ENCODE assay signal across 14 cellular contexts in genomic region chr20:3082955-3083952, GRCh38. TPM values are rescaled to one million over a fixed set of nuclear protein-coding genes. Genes with fewer than 3 reads are reported as not detected.
A peak's percentile ranks its signal among the peaks of the same experiment; 100 is the strongest.
DNase-seq lines count a peak whose midpoint lies in the region; ATAC-seq, FAIRE-seq and TF ChIP-seq lines count a peak whose summit lies in the region.
"Had no signal": no experiment of that assay in that cellular context is flagged by ENCODE, and none has a peak within 500 bp of the region (broad histone marks: within the 10 kb centered on the region; RNA-seq: fewer than 3 reads in every experiment).

No MANE protein-coding gene starts in this region.

- H2AFZ ChIP-seq in GM23338, result peak overlapping the region; percentile 96

- no peaks in the 10 kb centered on the region for H3K36me3 ChIP-seq in GM23338 (ENCODE audit: insufficient read depth)
- H3K36me3 ChIP-seq: pancreas had no signal

- peaks cover 19% of the 10 kb centered on the region for H3K4me1 ChIP-seq in A549
- H3K4me1 ChIP-seq in GM23338 (ENCODE audit: insufficient read depth), result peaks cover 4% of the 10 kb centered on the region; the same call in 1 of the 2 replicates
- H3K4me1 ChIP-seq: pancreas had no signal

- peaks cover 53% of the 10 kb centered on the region for H3K27me3 ChIP-seq in GM23338 (ENCODE audit: insufficient read depth)
- H3K27me3 ChIP-seq: body of pancreas, pancreas had no signal

- TF ChIP-seq EP300 in A549 (IDR thresholded peaks at IDR 0.05), result no peak

- ATAC-seq in A549 (no peak; a peak in 1 of 6 replicates), GM23338 (peak; percentile 73)

- no peaks in the 10 kb centered on the region for H4K20me1 ChIP-seq in GM23338 (replicated peaks; ENCODE audit: insufficient read depth)

- POLR2A ChIA-PET in A549 (lab: Yijun Ruan, JAX), result no interaction called here

- H3K4me2 ChIP-seq in A549, result peak overlapping the region; percentile 67
- peak overlapping the region; percentile 82 for H3K4me2 ChIP-seq in GM23338
- H3K4me2 ChIP-seq: KMS-11 had no signal

- no peak overlapping the region for H3K27ac Mint-ChIP-seq in GM23338
- H3K27ac Mint-ChIP-seq in nephron progenitor cell, result no peak overlapping the region

- no peaks in the 10 kb centered on the region for H3K9me2 ChIP-seq in GM23338 (ENCODE audit: insufficient read depth)

- WGBS in A549 (ENCODE audit: missing lambda C conversion rate), result 86% methylated on average over 40 of the region's 76 CpGs

- H3K27ac ChIP-seq in A549 (peak overlapping the region in 1 of 2 experiments; percentile 67; a peak in 3 of 6 replicates), GM23338 (ENCODE audit: low read depth) (no peak overlapping the region)
- H3K27ac ChIP-seq: body of pancreas, KMS-11, pancreas, VCaP had no signal

- TF ChIP-seq POLR2A in A549 (IDR thresholded peaks at IDR 0.05; ENCODE audit: low read length) (no peak), erythroblast (IDR thresholded peaks at IDR 0.05; ENCODE audit: low read length) (no peak)

- H3K79me2 ChIP-seq in GM23338 (replicated peaks; ENCODE audit: insufficient read depth), result no peaks in the 10 kb centered on the region

- TF ChIP-seq RAD21 in A549 (conservative IDR thresholded peaks at IDR 0.05 in 1 of 2, IDR thresholded peaks at IDR 0.05 in 1 of 2), result no peak

- H3K27me3 Mint-ChIP-seq in GM23338 (ENCODE audit: insufficient read depth, low read depth, poor library complexity) (peaks cover 47% of the 10 kb centered on the region), nephron progenitor cell (ENCODE audit: low read depth, poor library complexity) (peaks cover 77% of the 10 kb centered on the region)

- H3K4me1 Mint-ChIP-seq in GM23338, result peaks cover 3% of the 10 kb centered on the region; the same call in 1 of the 3 replicates
- H3K4me1 Mint-ChIP-seq in nephron progenitor cell, result no peaks in the 10 kb centered on the region

- no peaks in the 10 kb centered on the region for H3K36me3 Mint-ChIP-seq in GM23338 (ENCODE audit: low read depth)
- H3K36me3 Mint-ChIP-seq in nephron progenitor cell (ENCODE audit: low read depth), result no peaks in the 10 kb centered on the region

- TF ChIP-seq CTCF in A549 (IDR thresholded peaks at IDR 0.05) (no peak), GM23338 (conservative IDR thresholded peaks at IDR 0.05; ENCODE audit: low read depth in 2 of 2) (no peak), nephron progenitor cell (IDR thresholded peaks at IDR 0.05) (no peak)

- no peak for FAIRE-seq in A549 (lab: Jason Lieb, UNC)
- FAIRE-seq: pancreas had no signal

- H3K4me3 ChIP-seq in A549, result peak overlapping the region; percentile 34
- peak overlapping the region; percentile 61 for H3K4me3 ChIP-seq in GM23338
- H3K4me3 ChIP-seq: body of pancreas had no signal

- H3F3A ChIP-seq in GM23338 (replicated peaks; ENCODE audit: low read depth), result no peaks in the 10 kb centered on the region

- no peaks in the 10 kb centered on the region for H3K9me3 Mint-ChIP-seq in GM23338
- peaks cover 7% of the 10 kb centered on the region for H3K9me3 Mint-ChIP-seq in nephron progenitor cell

- DNase-seq in A549 (ENCODE audit: low read depth in 1 of 2, low spot score in 1 of 2), result no peak
- DNase-seq in GM23338 (ENCODE audit: low spot score), result peak; percentile 55
- DNase-seq in ecto neural progenitor cell (ENCODE audit: low spot score), result peak; percentile 60
- peak; percentile 55 for DNase-seq in nephron progenitor cell
- no peak for DNase-seq in NCI-H2171 treated with DMSO at 0.1 percent for 48 hours (lab: John Stamatoyannopoulos, UW)
- no peak for DNase-seq in NCI-H226
- no peak for DNase-seq in erythroblast (lab: John Stamatoyannopoulos, UW)
- no peak for DNase-seq in Kasumi-1 (lab: John Stamatoyannopoulos, UW)

- no peaks in the 10 kb centered on the region for H3K9me3 ChIP-seq in A549
- H3K9me3 ChIP-seq: body of pancreas, pancreas had no signal

- H3K4me3 Mint-ChIP-seq in GM23338 (peak overlapping the region; percentile 57), nephron progenitor cell (peak overlapping the region; percentile 71)

- CTCF ChIA-PET in A549 (lab: Yijun Ruan, JAX), result interaction anchor here (1.4 to 2.3 kb wide), 2 partner anchors 30 kb away, joined by 3 to 10 read pairs; no protein-coding TSS in a partner anchor

TF ChIP-seq in A549, 52 proteins besides CTCF, POLR2A, EP300 and RAD21:
- TF ChIP-seq FOSL2 (IDR thresholded peaks at IDR 0.05) (no peak), FOSL2 (CRISPR knock-in tag; IDR thresholded peaks at IDR 0.05) (no peak), EHF (CRISPR knock-in tag; IDR thresholded peaks at IDR 0.05) (no peak), EHMT2 (IDR thresholded peaks at IDR 0.05; ENCODE audit: low read depth) (no peak), CBX8 (IDR thresholded peaks at IDR 0.05) (no peak), POLR2AphosphoS2 (conservative IDR thresholded peaks at IDR 0.05; ENCODE audit: low read length) (no peak)

TF ChIP-seq in GM23338, 12 proteins besides CTCF, POLR2A, EP300 and RAD21:
- TF ChIP-seq JUNB (IDR thresholded peaks at IDR 0.05; ENCODE audit: unreplicated experiment) (no peak), EZH2 (IDR thresholded peaks at IDR 0.05; ENCODE audit: low read depth, unreplicated experiment) (peak; percentile 81)
TF ChIP-seq in GM23338: peak in this region for 1.

RNA-seq across cellular contexts. Expression of gene AVP, which starts 1.3 kb away (rescaled TPM):
- not detected in 2 replicates for polyA plus RNA-seq in A549 (2011; rRNA removed)
- not detected in 2 replicates for polyA plus RNA-seq in A549 (2012; cell fraction: cytosol; rRNA removed)
- polyA plus RNA-seq in A549 (2012; cell fraction: nucleus; rRNA removed), result not detected in 2 replicates
- polyA plus RNA-seq in A549 (2017; fragmentation: RNase III; extraction: RNeasy Plus Mini Kit Qiagen cat#74134 plus additional on column Dnase treatment), result not detected in 3 replicates
- not detected in 2 replicates for polyA minus RNA-seq in A549 (2011; rRNA and poly(A)+ RNA removed)
- total RNA-seq in GM23338 (2014; rRNA removed; shearing (Covaris generic)), result not detected in 2 replicates
- 0.60 and 1.4 TPM in 2 replicates for polyA plus RNA-seq in GM23338 (2016; fragmentation: Nextera tagmentation; extraction: Ambion mirVana)
- total RNA-seq: body of pancreas, Daoy, glomerular endothelial cell, pancreas had no signal
- polyA plus RNA-seq: pancreas had no signal

RNA-seq across cellular contexts. Expression of gene OXT, which starts 11.8 kb away (rescaled TPM):
- polyA plus RNA-seq in A549 (2011; rRNA removed) (not detected in 2 replicates), A549 (2017; fragmentation: RNase III; extraction: RNeasy Plus Mini Kit Qiagen cat#74134 plus additional on column Dnase treatment) (not detected in 3 replicates), GM23338 (2016; fragmentation: Nextera tagmentation; extraction: Ambion mirVana) (1.5 and 3.5 TPM in 2 replicates)
- not detected in 2 replicates for polyA plus RNA-seq in A549 (2012; cell fraction: cytosol; rRNA removed)
- not detected in 2 replicates for polyA plus RNA-seq in A549 (2012; cell fraction: nucleus; rRNA removed)
- polyA minus RNA-seq in A549 (2011; rRNA and poly(A)+ RNA removed), result not detected in 2 replicates
- not detected in 2 replicates for total RNA-seq in GM23338 (2014; rRNA removed; shearing (Covaris generic))
- total RNA-seq: body of pancreas, Daoy, glomerular endothelial cell had no signal
- polyA plus RNA-seq: pancreas had no signal

RNA-seq across cellular contexts. Expression of gene MRPS26, which starts 37.4 kb away (rescaled TPM):
- polyA plus RNA-seq in A549 (2011; rRNA removed) (69.4 and 71.3 TPM in 2 replicates), A549 (2017; fragmentation: RNase III; extraction: RNeasy Plus Mini Kit Qiagen cat#74134 plus additional on column Dnase treatment) (106 to 111 TPM (median 107 TPM) in 3 replicates), GM23338 (2016; fragmentation: Nextera tagmentation; extraction: Ambion mirVana) (154 and 158 TPM in 2 replicates)
- 253 and 262 TPM in 2 replicates for polyA plus RNA-seq in A549 (2012; cell fraction: cytosol; rRNA removed)
- 125 and 159 TPM in 2 replicates for polyA plus RNA-seq in A549 (2012; cell fraction: nucleus; rRNA removed)
- 30.7 and 30.9 TPM in 2 replicates for polyA minus RNA-seq in A549 (2011; rRNA and poly(A)+ RNA removed)
- 103 and 105 TPM in 2 replicates for total RNA-seq in GM23338 (2014; rRNA removed; shearing (Covaris generic))

RNA-seq across cellular contexts. Expression of gene GNRH2, which starts 39.8 kb away (rescaled TPM):
- polyA plus RNA-seq in A549 (2011; rRNA removed) (not detected in 2 replicates), A549 (2017; fragmentation: RNase III; extraction: RNeasy Plus Mini Kit Qiagen cat#74134 plus additional on column Dnase treatment) (0.12 to 0.20 TPM in 2 of 3 replicates, not detected in the other), GM23338 (2016; fragmentation: Nextera tagmentation; extraction: Ambion mirVana) (not detected in 2 replicates)
- polyA plus RNA-seq in A549 (2012; cell fraction: cytosol; rRNA removed), result 0.17 and 0.31 TPM in 2 replicates
- 2.1 and 3.4 TPM in 2 replicates for polyA plus RNA-seq in A549 (2012; cell fraction: nucleus; rRNA removed)
- polyA minus RNA-seq in A549 (2011; rRNA and poly(A)+ RNA removed), result 0.50 and 0.63 TPM in 2 replicates
- not detected in 2 replicates for total RNA-seq in GM23338 (2014; rRNA removed; shearing (Covaris generic))
- total RNA-seq: body of pancreas, Daoy, glomerular endothelial cell, pancreas had no signal
- polyA plus RNA-seq: pancreas had no signal

Comparison
In these comparisons a context has a peak if more than half of its experiments do, and no peak if none do; other contexts are left out.
1. DNase-seq: peak in GM23338 (single experiment), ecto neural progenitor cell (single experiment) and nephron progenitor cell (single experiment); none in A549 (0 of 2), NCI-H2171 treated with DMSO at 0.1 percent for 48 hours (single experiment), NCI-H226 (single experiment), erythroblast (0 of 2) and Kasumi-1 (0 of 2).